13 cellular contexts compared by ENCODE assay signal in genomic region chr4:113614414-113614813, GRCh38.
"Had no signal": no experiment of that assay in that cellular context is flagged by ENCODE, and none has a peak within 500 bp of the region (broad histone marks: within the 10 kb centered on the region; RNA-seq: fewer than 3 reads in every experiment).

No MANE protein-coding gene starts in this region.

- H3K27ac Mint-ChIP-seq: neural progenitor cell; stimulated activated naive CD8-positive, alpha-beta T cell treated with anti-CD3 and anti-CD28 coated beads, Interleukin-15, amount 100 ng/mL, for 72 hours; T-helper 2 cell treated with Interferon-gamma antibody and Interleukin-4, amounts not matched to agents 5 μg/mL and 100 μg/mL, for 36 hours; type B pancreatic cell had no signal

- H3K9me3 ChIP-seq: breast epithelium, sigmoid colon, spleen had no signal

- H3K4me3 Mint-ChIP-seq: activated naive CD8-positive, alpha-beta T cell treated with anti-CD3 and anti-CD28 coated beads, Interleukin-2, amount 50 U/mL, for 24 hours; neural progenitor cell; stimulated activated naive CD8-positive, alpha-beta T cell treated with anti-CD3 and anti-CD28 coated beads, Interleukin-15, amount 100 ng/mL, for 72 hours; T-helper 2 cell treated with Interferon-gamma antibody and Interleukin-4, amounts not matched to agents 5 μg/mL and 100 μg/mL, for 36 hours; type B pancreatic cell had no signal

- H3K9me3 Mint-ChIP-seq: activated naive CD8-positive, alpha-beta T cell treated with anti-CD3 and anti-CD28 coated beads, Interleukin-2, amount 50 U/mL, for 24 hours; neural progenitor cell; stimulated activated naive CD8-positive, alpha-beta T cell treated with anti-CD3 and anti-CD28 coated beads, Interleukin-15, amount 100 ng/mL, for 72 hours; T-helper 2 cell treated with Interferon-gamma antibody and Interleukin-4, amounts not matched to agents 5 μg/mL and 100 μg/mL, for 36 hours; type B pancreatic cell had no signal

- H3K36me3 Mint-ChIP-seq: neural progenitor cell, type B pancreatic cell had no signal

- H3K27ac ChIP-seq: breast epithelium, epithelial cell of prostate, hepatocyte, neural progenitor cell, sigmoid colon, spleen had no signal

- ATAC-seq: activated naive CD8-positive, alpha-beta T cell treated with anti-CD3 and anti-CD28 coated beads, Interleukin-2, amount 50 U/mL, for 24 hours; stimulated activated naive CD8-positive, alpha-beta T cell treated with anti-CD3 and anti-CD28 coated beads, Interleukin-15, amount 100 ng/mL, for 72 hours had no signal

- H3K4me3 ChIP-seq: breast epithelium, hepatocyte, neural progenitor cell, sigmoid colon, spleen had no signal

- H3K4me1 ChIP-seq: neural progenitor cell had no signal

- H3K27me3 Mint-ChIP-seq: activated naive CD8-positive, alpha-beta T cell treated with anti-CD3 and anti-CD28 coated beads, Interleukin-2, amount 50 U/mL, for 24 hours; stimulated activated naive CD8-positive, alpha-beta T cell treated with anti-CD3 and anti-CD28 coated beads, Interleukin-15, amount 100 ng/mL, for 72 hours; type B pancreatic cell had no signal

- DNase-seq: activated naive CD4-positive, alpha-beta T cell; activated naive CD8-positive, alpha-beta T cell treated with anti-CD3 and anti-CD28 coated beads, Interleukin-2, amount 50 U/mL, for 24 hours; aorta; midbrain; sigmoid colon; spleen; stimulated activated naive CD8-positive, alpha-beta T cell treated with anti-CD3 and anti-CD28 coated beads, Interleukin-15, amount 100 ng/mL, for 72 hours had no signal

- H3K36me3 ChIP-seq: breast epithelium, neural progenitor cell, sigmoid colon, spleen had no signal

- H3K27me3 ChIP-seq: breast epithelium, hepatocyte, neural progenitor cell, sigmoid colon, spleen had no signal
